In genomic region chr9:83544002-83544698, GRCh38 we compare ENCODE assay signal across 9 cellular contexts. TPM values are rescaled to one million over a fixed set of nuclear protein-coding genes. Genes with fewer than 3 reads are reported as not detected.
A peak's percentile ranks its signal among the peaks of the same experiment; 100 is the strongest.
DNase-seq lines count a peak whose midpoint lies in the region; ATAC-seq and TF ChIP-seq lines count a peak whose summit lies in the region.
"Had no signal": no experiment of that assay in that cellular context is flagged by ENCODE, and none has a peak within 500 bp of the region (broad histone marks: within the 10 kb centered on the region; RNA-seq: fewer than 3 reads in every experiment).

No MANE protein-coding gene starts in this region.

- no peak overlapping the region for H3K4me3 Mint-ChIP-seq in activated CD4-positive, alpha-beta T cell treated with anti-CD3 and anti-CD28 coated beads, Interleukin-2, amount 10 ng/mL, durations not matched to agents 24 days and 14 days
- no peak overlapping the region for H3K4me3 Mint-ChIP-seq in progenitor cell of endocrine pancreas (ENCODE audit: low read depth)
- H3K4me3 Mint-ChIP-seq: CD4-positive, CD25-positive, alpha-beta regulatory T cell had no signal

- H3K27me3 Mint-ChIP-seq in activated CD4-positive, alpha-beta T cell treated with anti-CD3 and anti-CD28 coated beads, Interleukin-2, amount 10 ng/mL, durations not matched to agents 24 days and 14 days, result peaks cover 20% of the 10 kb centered on the region
- peaks cover 17% of the 10 kb centered on the region for H3K27me3 Mint-ChIP-seq in progenitor cell of endocrine pancreas

- H3K36me3 Mint-ChIP-seq in activated CD4-positive, alpha-beta T cell treated with anti-CD3 and anti-CD28 coated beads, Interleukin-2, amount 10 ng/mL, durations not matched to agents 24 days and 14 days (ENCODE audit: low read depth), result no peaks in the 10 kb centered on the region
- H3K36me3 Mint-ChIP-seq in progenitor cell of endocrine pancreas (ENCODE audit: insufficient read depth), result no peaks in the 10 kb centered on the region
- H3K36me3 Mint-ChIP-seq: CD4-positive, CD25-positive, alpha-beta regulatory T cell had no signal

- H3K4me3 ChIP-seq in foreskin fibroblast (ENCODE audit: low read depth in 1 of 2, low read length in 2 of 2), result no peak overlapping the region

- H3K9me3 Mint-ChIP-seq in activated CD4-positive, alpha-beta T cell treated with anti-CD3 and anti-CD28 coated beads, Interleukin-2, amount 10 ng/mL, durations not matched to agents 24 days and 14 days, result no peaks in the 10 kb centered on the region
- peaks cover 2% of the 10 kb centered on the region for H3K9me3 Mint-ChIP-seq in progenitor cell of endocrine pancreas (ENCODE audit: low read depth)

- intact Hi-C loops in activated CD4-positive, alpha-beta T cell treated with anti-CD3 and anti-CD28 coated beads, Interleukin-2, amount 10 ng/mL, durations not matched to agents 24 days and 14 days (cut with micrococcal nuclease), result loop anchor here (1.0 kb wide), 1 partner anchor 210 kb away; no protein-coding TSS in a partner anchor

- TF ChIP-seq CTCF in foreskin fibroblast (IDR thresholded peaks at IDR 0.05; ENCODE audit: low read depth, low read length), result peak; percentile 79
- peak; percentile 65 for TF ChIP-seq CTCF in progenitor cell of endocrine pancreas (IDR thresholded peaks at IDR 0.05; ENCODE audit: unreplicated experiment)

- DNase-seq in activated CD4-positive, alpha-beta T cell treated with anti-CD3 and anti-CD28 coated beads, Interleukin-2, amount 10 ng/mL, durations not matched to agents 24 days and 14 days, result peak; percentile 64
- no peak for DNase-seq in activated CD4-positive, alpha-beta T cell treated with anti-CD3 and anti-CD28 coated beads for 1 hour
- peak; percentile 59 for DNase-seq in NCI-H1092 (lab: John Stamatoyannopoulos, UW)
- DNase-seq in foreskin fibroblast, result peak; percentile 74 to 76
- DNase-seq in progenitor cell of endocrine pancreas (ENCODE audit: low spot score, unreplicated experiment), result no peak
- no peak for DNase-seq in activated T-cell treated with anti-CD3 and anti-CD28 coated beads for 4 hours

- no peak overlapping the region for H3K27ac Mint-ChIP-seq in activated CD4-positive, alpha-beta T cell treated with anti-CD3 and anti-CD28 coated beads, Interleukin-2, amount 10 ng/mL, durations not matched to agents 24 days and 14 days
- H3K27ac Mint-ChIP-seq in progenitor cell of endocrine pancreas, result no peak overlapping the region
- H3K27ac Mint-ChIP-seq: CD4-positive, CD25-positive, alpha-beta regulatory T cell had no signal

- peak; percentile 90 for ATAC-seq in HG02610 (IDR thresholded peaks at IDR 0.05; ENCODE audit: unreplicated experiment)
- ATAC-seq in SK-N-SH treated with all-trans-retinoic acid at 6 μM for 48 hours, result peak; percentile 100

- H3K4me1 Mint-ChIP-seq in activated CD4-positive, alpha-beta T cell treated with anti-CD3 and anti-CD28 coated beads, Interleukin-2, amount 10 ng/mL, durations not matched to agents 24 days and 14 days, result no peaks in the 10 kb centered on the region
- no peaks in the 10 kb centered on the region for H3K4me1 Mint-ChIP-seq in progenitor cell of endocrine pancreas (ENCODE audit: low read depth)

TF ChIP-seq in SK-N-SH treated with all-trans-retinoic acid at 6 μM for 48 hours, 23 proteins besides CTCF, POLR2A, EP300 and RAD21 (continues in another document):
- no peak for TF ChIP-seq ZFP30 (CRISPR knock-in tag; IDR thresholded peaks at IDR 0.05)
- TF ChIP-seq ZFP3 (CRISPR knock-in tag; IDR thresholded peaks at IDR 0.05), result no peak
- TF ChIP-seq BACH2 (CRISPR knock-in tag; IDR thresholded peaks at IDR 0.05; ENCODE audit: borderline replicate concordance), result no peak
- TF ChIP-seq PATZ1 (CRISPR knock-in tag; IDR thresholded peaks at IDR 0.05; ENCODE audit: borderline replicate concordance), result no peak
- TF ChIP-seq CSDC2 (CRISPR knock-in tag; IDR thresholded peaks at IDR 0.05), result no peak
- TF ChIP-seq GLIS3 (CRISPR knock-in tag; IDR thresholded peaks at IDR 0.05), result no peak
- TF ChIP-seq OSR1 (CRISPR knock-in tag; IDR thresholded peaks at IDR 0.05), result no peak
- TF ChIP-seq TOX (CRISPR knock-in tag; IDR thresholded peaks at IDR 0.05; ENCODE audit: borderline replicate concordance), result no peak
- TF ChIP-seq CSRNP3 (CRISPR knock-in tag; IDR thresholded peaks at IDR 0.05), result no peak
- TF ChIP-seq, protein P1, sequence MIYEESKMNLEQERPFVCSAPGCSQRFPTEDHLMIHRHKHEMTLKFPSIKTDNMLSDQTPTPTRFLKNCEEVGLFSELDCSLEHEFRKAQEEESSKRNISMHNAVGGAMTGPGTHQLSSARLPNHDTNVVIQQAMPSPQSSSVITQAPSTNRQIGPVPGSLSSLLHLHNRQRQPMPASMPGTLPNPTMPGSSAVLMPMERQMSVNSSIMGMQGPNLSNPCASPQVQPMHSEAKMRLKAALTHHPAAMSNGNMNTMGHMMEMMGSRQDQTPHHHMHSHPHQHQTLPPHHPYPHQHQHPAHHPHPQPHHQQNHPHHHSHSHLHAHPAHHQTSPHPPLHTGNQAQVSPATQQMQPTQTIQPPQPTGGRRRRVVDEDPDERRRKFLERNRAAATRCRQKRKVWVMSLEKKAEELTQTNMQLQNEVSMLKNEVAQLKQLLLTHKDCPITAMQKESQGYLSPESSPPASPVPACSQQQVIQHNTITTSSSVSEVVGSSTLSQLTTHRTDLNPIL (CRISPR knock-in tag; IDR thresholded peaks at IDR 0.05; ENCODE audit: low read depth), result no peak
- TF ChIP-seq ZNF70 (CRISPR knock-in tag; IDR thresholded peaks at IDR 0.05), result no peak
- no peak for TF ChIP-seq TSHZ2 (CRISPR knock-in tag; IDR thresholded peaks at IDR 0.05)
- no peak for TF ChIP-seq ZC3H10 (CRISPR knock-in tag; IDR thresholded peaks at IDR 0.05)
- no peak for TF ChIP-seq TCF4 (CRISPR knock-in tag; IDR thresholded peaks at IDR 0.05; ENCODE audit: borderline replicate concordance)

RNA-seq across cellular contexts. Expression of gene FRMD3, which starts 5.9 kb away (rescaled TPM):
- total RNA-seq in activated CD4-positive, alpha-beta T cell treated with anti-CD3 and anti-CD28 coated beads, Interleukin-2, amount 10 ng/mL, durations not matched to agents 24 days and 14 days, result 0.30 and 0.59 TPM in 2 replicates
- 0.65 and 0.73 TPM in 2 replicates for total RNA-seq in progenitor cell of endocrine pancreas

Comparison
In these comparisons a context has a peak if more than half of its experiments do, and no peak if none do; other contexts are left out.
1. DNase-seq: peak in activated CD4-positive, alpha-beta T cell treated with anti-CD3 and anti-CD28 coated beads, Interleukin-2, amount 10 ng/mL, durations not matched to agents 24 days and 14 days (single experiment), NCI-H1092 (single experiment) and foreskin fibroblast (2 of 2); none in activated CD4-positive, alpha-beta T cell treated with anti-CD3 and anti-CD28 coated beads for 1 hour (single experiment), progenitor cell of endocrine pancreas (single experiment) and activated T-cell treated with anti-CD3 and anti-CD28 coated beads for 4 hours (single experiment).